13 cellular contexts compared by ENCODE assay signal in genomic region chr2:9665903-9666302, GRCh38. TPM values are rescaled to one million over a fixed set of nuclear protein-coding genes. Genes with fewer than 3 reads are reported as not detected.
DNase-seq lines count a peak whose midpoint lies in the region; ATAC-seq, FAIRE-seq and TF ChIP-seq lines count a peak whose summit lies in the region.
"Had no signal": no experiment of that assay in that cellular context is flagged by ENCODE, and none has a peak within 500 bp of the region (broad histone marks: within the 10 kb centered on the region; RNA-seq: fewer than 3 reads in every experiment).

No MANE protein-coding gene starts in this region.

- no peak for FAIRE-seq in HepG2 (lab: Jason Lieb, UNC)
- FAIRE-seq in GM12891 (lab: Jason Lieb, UNC): no peak

- peaks cover 22% of the 10 kb centered on the region for H3K4me1 Mint-ChIP-seq in T-helper 17 cell

- H3K36me3 ChIP-seq in HepG2 (replicated peaks in 1 of 2; ENCODE audit: control insufficient read depth in 1 of 2, insufficient read depth in 2 of 2, low read length in 2 of 2) (no peaks in the 10 kb centered on the region), right lobe of liver (no peaks in the 10 kb centered on the region), esophagus muscularis mucosa (no peaks in the 10 kb centered on the region)
- H3K36me3 ChIP-seq: spleen, suprapubic skin, WERI-Rb-1 had no signal

- TF ChIP-seq EP300 in HepG2 (IDR thresholded peaks at IDR 0.05; ENCODE audit: low read depth in 2 of 2, low read length in 2 of 2): no peak
- TF ChIP-seq EP300 in HepG2 (CRISPR knock-in tag; IDR thresholded peaks at IDR 0.05; ENCODE audit: borderline replicate concordance): no peak
- no peak for TF ChIP-seq EP300 in esophagus muscularis mucosa (IDR thresholded peaks at IDR 0.05)

- DNase-seq in HepG2 (ENCODE audit: low spot score) (no peak), right lobe of liver (no peak), T-helper 17 cell (no peak), fibroblast of mammary gland (ENCODE audit: low read depth) (peak; percentile 96), stromal cell of bone marrow (ENCODE audit: low read depth) (peak; percentile 79), NCI-H2227 treated with DMSO at 0.1 percent for 48 hours (lab: John Stamatoyannopoulos, UW) (no peak), esophagus muscularis mucosa (ENCODE audit: extremely low spot score) (no peak), GM12891 (ENCODE audit: insufficient read length, low spot score) (no peak)
- DNase-seq: activated naive CD4-positive, alpha-beta T cell treated with anti-CD3 and anti-CD28 coated beads, Interleukin-2, amount 50 U/mL, for 16 hours; spleen; WERI-Rb-1 had no signal

- no peaks in the 10 kb centered on the region for H3K36me3 Mint-ChIP-seq in T-helper 17 cell (ENCODE audit: low read depth)

- in situ Hi-C loops in HepG2 (cut with HindIII; ENCODE audit: extremely low pct_ligation_motif_present, low pct_unique_long_range_greater_than_20kb): no loop called here

- H3K4me2 ChIP-seq in HepG2 (ENCODE audit: low read depth, low read length): no peak overlapping the region

- peak; percentile 22; the same call in 2 of the 3 replicates for ATAC-seq in HepG2
- ATAC-seq in right lobe of liver: no peak
- no peak for ATAC-seq in T-helper 17 cell

- peak overlapping the region; percentile 32 for H3K27ac Mint-ChIP-seq in T-helper 17 cell

- 36% methylated on average over 10 of the region's 10 CpGs for WGBS in HepG2 (ENCODE audit: low lambda C conversion rate)
- WGBS in right lobe of liver (ENCODE audit: insufficient coverage, low coverage, low lambda C conversion rate, missing lambda C conversion rate): 60% methylated on average over 2 of the region's 10 CpGs
- 82% methylated on average over 10 of the region's 10 CpGs for WGBS in esophagus muscularis mucosa

- H4K20me1 ChIP-seq in HepG2 (ENCODE audit: insufficient read depth, low read length): no peaks in the 10 kb centered on the region

- peaks cover 3 to 29% of the 10 kb centered on the region in 2 experiments; a peak in 2 of 5 replicates for H3K27me3 ChIP-seq in HepG2 (ENCODE audit: control insufficient read depth in 1 of 2, insufficient read depth in 2 of 2, low read length in 2 of 2)
- no peaks in the 10 kb centered on the region for H3K27me3 ChIP-seq in right lobe of liver
- H3K27me3 ChIP-seq in esophagus muscularis mucosa: no peaks in the 10 kb centered on the region
- H3K27me3 ChIP-seq: spleen, suprapubic skin had no signal

- H3K4me3 Mint-ChIP-seq in T-helper 17 cell: no peak overlapping the region

- intact Hi-C loops in HepG2 (cut with micrococcal nuclease; ENCODE audit: unreplicated experiment) (no loop called here), right lobe of liver (cut with DNase I) (no loop called here), esophagus muscularis mucosa (cut with DNase I) (no loop called here)

- H3K9me3 ChIP-seq in HepG2 (ENCODE audit: low read length) (no peaks in the 10 kb centered on the region), right lobe of liver (no peaks in the 10 kb centered on the region), T-helper 17 cell (ENCODE audit: control insufficient read depth, low read length, poor library complexity, severe bottlenecking) (no peaks in the 10 kb centered on the region), esophagus muscularis mucosa (no peaks in the 10 kb centered on the region)
- H3K9me3 ChIP-seq: spleen, suprapubic skin had no signal

- POLR2A ChIA-PET in HepG2 (lab: Yijun Ruan, JAX): no interaction called here

- no peak overlapping the region for H3K9ac ChIP-seq in HepG2 (ENCODE audit: insufficient read depth, low read depth, low read length)

- H3K4me1 ChIP-seq in HepG2 (ENCODE audit: insufficient read depth, low read length) (no peaks in the 10 kb centered on the region), right lobe of liver (no peaks in the 10 kb centered on the region), esophagus muscularis mucosa (peaks cover 0 to 5% (median 2%) of the 10 kb centered on the region in 4 donors)
- H3K4me1 ChIP-seq: spleen, suprapubic skin had no signal

- CTCF ChIA-PET in HepG2 (lab: Yijun Ruan, JAX; ENCODE audit: low intra/inter-chr PET ratio, low total read pairs): no interaction called here

- TF ChIP-seq RAD21 in HepG2 (CRISPR knock-in tag; IDR thresholded peaks at IDR 0.05): no peak

- TF ChIP-seq CTCF in HepG2 (CRISPR knock-in tag; IDR thresholded peaks at IDR 0.05) (no peak), right lobe of liver (IDR thresholded peaks at IDR 0.05) (no peak), fibroblast of mammary gland (conservative IDR thresholded peaks at IDR 0.05; ENCODE audit: control insufficient read depth, insufficient read depth, low read depth, low read length) (no peak), esophagus muscularis mucosa (IDR thresholded peaks at IDR 0.05) (no peak)

- H3K27ac ChIP-seq in HepG2 (ENCODE audit: extremely low read length, insufficient read depth, low read length) (no peak overlapping the region), right lobe of liver (no peak overlapping the region), esophagus muscularis mucosa (replicated peaks in 1 of 4) (no peak overlapping the region)
- H3K27ac ChIP-seq: coronary artery, spleen, suprapubic skin, WERI-Rb-1 had no signal

- TF ChIP-seq POLR2A in HepG2 (IDR thresholded peaks at IDR 0.05; ENCODE audit: insufficient read depth in 1 of 2, low read depth in 2 of 2, low read length in 2 of 2): no peak
- no peak for TF ChIP-seq POLR2A in right lobe of liver (IDR thresholded peaks at IDR 0.05)
- TF ChIP-seq POLR2A in esophagus muscularis mucosa (IDR thresholded peaks at IDR 0.05; ENCODE audit: low read depth): no peak
- no peak for TF ChIP-seq POLR2A in GM12891 (IDR thresholded peaks at IDR 0.05; ENCODE audit: low read depth, low read length)

- H3K27me3 Mint-ChIP-seq in T-helper 17 cell: no peaks in the 10 kb centered on the region

- H2AFZ ChIP-seq in HepG2 (ENCODE audit: low read length): no peak overlapping the region

- no peak overlapping the region for H3K4me3 ChIP-seq in HepG2 (replicated peaks in 1 of 3; ENCODE audit: insufficient read depth in 1 of 3, low read depth in 2 of 3, low read length in 3 of 3)
- H3K4me3 ChIP-seq in right lobe of liver: no peak overlapping the region
- no peak overlapping the region for H3K4me3 ChIP-seq in fibroblast of mammary gland (ENCODE audit: control insufficient read depth, low read depth, low read length)
- H3K4me3 ChIP-seq in esophagus muscularis mucosa: no peak overlapping the region
- H3K4me3 ChIP-seq: coronary artery, spleen, suprapubic skin had no signal

- no TSS peak for BruUV-seq in HepG2 (replicated peaks; lab: Mats Ljungman, UMichigan)

- H3K79me2 ChIP-seq in HepG2 (ENCODE audit: insufficient read depth, low read length): no peaks in the 10 kb centered on the region

TF ChIP-seq in HepG2, 621 proteins besides CTCF, POLR2A, EP300 and RAD21:
- TF ChIP-seq NR0B2 (CRISPR knock-in tag; IDR thresholded peaks at IDR 0.05): no peak
- no peak for TF ChIP-seq CENPT (CRISPR knock-in tag; IDR thresholded peaks at IDR 0.05; ENCODE audit: low read depth)

TF ChIP-seq in GM12891, 5 proteins besides CTCF, POLR2A, EP300 and RAD21:
- TF ChIP-seq PAX5 (IDR thresholded peaks at IDR 0.05; ENCODE audit: insufficient read depth, low read length, severe bottlenecking) (no peak), SPI1 (IDR thresholded peaks at IDR 0.05; ENCODE audit: low read depth, low read length) (no peak), TAF1 (IDR thresholded peaks at IDR 0.05; ENCODE audit: low read depth, low read length) (no peak), POU2F2 (IDR thresholded peaks at IDR 0.05; ENCODE audit: low read depth, low read length) (no peak), POLR2AphosphoS5 (IDR thresholded peaks at IDR 0.05; ENCODE audit: low read depth, low read length) (no peak)
TF ChIP-seq in GM12891: peak in this region for 0.

RNA-seq across cellular contexts. Expression of gene YWHAQ, which starts 35.1 kb away (rescaled TPM):
- total RNA-seq in HepG2 (2016; rRNA removed; fragmentation: Illumina TruSeq; extraction: Trizol): 304 and 420 TPM in 2 replicates
- total RNA-seq in HepG2 (2016; cell fraction: cytosol; rRNA removed; fragmentation: Illumina TruSeq; extraction: Trizol; ENCODE audit: low read depth): 64.2 and 66.4 TPM in 2 replicates
- total RNA-seq in HepG2 (2016; cell fraction: insoluble cytoplasmic fraction; rRNA removed; fragmentation: Illumina TruSeq; extraction: Trizol): 302 and 406 TPM in 2 replicates
- total RNA-seq in HepG2 (2016; cell fraction: membrane; rRNA removed; fragmentation: Illumina TruSeq; extraction: Trizol): 208 and 219 TPM in 2 replicates
- total RNA-seq in HepG2 (2016; cell fraction: nucleus; rRNA removed; fragmentation: Illumina TruSeq; extraction: Trizol): 152 and 166 TPM in 2 replicates
- 117 and 160 TPM in 2 replicates for polyA plus RNA-seq in HepG2 (2011; rRNA removed)
- 91.4 and 117 TPM in 2 replicates for polyA plus RNA-seq in HepG2 (2011; cell fraction: cytosol; rRNA removed)
- polyA plus RNA-seq in HepG2 (2011; cell fraction: nucleus; rRNA removed): 36.4 and 39.0 TPM in 2 replicates
- polyA plus RNA-seq in HepG2 (2012): 175 and 244 TPM in 2 replicates
- 94.8 and 102 TPM in 2 replicates for polyA plus RNA-seq in HepG2 (2016; cell fraction: cytosol; fragmentation: Illumina TruSeq; extraction: Trizol; ENCODE audit: low read depth)
- 521 and 530 TPM in 2 replicates for polyA plus RNA-seq in HepG2 (2016; cell fraction: insoluble cytoplasmic fraction; fragmentation: Illumina TruSeq; extraction: Trizol; ENCODE audit: low read depth)
- 200 and 214 TPM in 2 replicates for polyA plus RNA-seq in HepG2 (2016; cell fraction: membrane; fragmentation: Illumina TruSeq; extraction: Trizol; ENCODE audit: low read depth)
- polyA plus RNA-seq in HepG2 (2016; cell fraction: nucleus; fragmentation: Illumina TruSeq; extraction: Trizol; ENCODE audit: insufficient read depth, low read depth): 187 and 192 TPM in 2 replicates
- 120 and 167 TPM in 2 replicates for polyA minus RNA-seq in HepG2 (2011; rRNA and poly(A)+ RNA removed; ENCODE audit: low replicate concordance)
- polyA minus RNA-seq in HepG2 (2011; cell fraction: cytosol; rRNA and poly(A)+ RNA removed): 164 and 178 TPM in 2 replicates
- 73.9 and 82.2 TPM in 2 replicates for polyA minus RNA-seq in HepG2 (2011; cell fraction: nucleus; rRNA and poly(A)+ RNA removed)
- total RNA-seq in right lobe of liver: 100 to 1,000 TPM in 1 of 6 experiments, 10 to 100 TPM in 5; 70.4 to 105 (median 84.2) TPM
- total RNA-seq in T-helper 17 cell: 100 to 1,000 TPM; 176 to 189 TPM
- 100 to 1,000 TPM; 223 to 239 (median 230) TPM for total RNA-seq in esophagus muscularis mucosa
- polyA plus RNA-seq in GM12891 (2012; ENCODE audit: low read depth, missing spikeins): 159 TPM

Comparison
In these comparisons a context has a peak if more than half of its experiments do, and no peak if none do; other contexts are left out.
1. DNase-seq: peak in fibroblast of mammary gland (single experiment) and stromal cell of bone marrow (single experiment); none in HepG2 (single experiment), right lobe of liver (0 of 3), T-helper 17 cell (0 of 3), NCI-H2227 treated with DMSO at 0.1 percent for 48 hours (single experiment), esophagus muscularis mucosa (single experiment) and GM12891 (single experiment).